Comparison of ENCODE assay signal across 10 cellular contexts in genomic region chr10:103448751-103449150, GRCh38. TPM values are rescaled to one million over a fixed set of nuclear protein-coding genes. Genes with fewer than 3 reads are reported as not detected.
DNase-seq lines count a peak whose midpoint lies in the region; ATAC-seq and TF ChIP-seq lines count a peak whose summit lies in the region.
"Had no signal": no experiment of that assay in that cellular context is flagged by ENCODE, and none has a peak within 500 bp of the region (broad histone marks: within the 10 kb centered on the region; RNA-seq: fewer than 3 reads in every experiment).

No MANE protein-coding gene starts in this region.

- no peak for TF ChIP-seq CTCF in gastroesophageal sphincter (IDR thresholded peaks at IDR 0.05)

- no peaks in the 10 kb centered on the region for H4K20me1 ChIP-seq in GM23248 (ENCODE audit: insufficient read depth)

- CTCF ChIA-PET in activated CD4-positive, alpha-beta memory T cell treated with anti-CD3 and anti-CD28 coated beads, Interleukin-2, amount 10 ng/mL, durations not matched to agents 7 days and 5 days (lab: Charles Lee) = interaction anchor here (0.8 to 1.7 kb wide), 3 partner anchors 12 to 37 kb away, joined by 3 to 4 read pairs (median 3); no protein-coding TSS in a partner anchor

- peaks cover 79% of the 10 kb centered on the region for H3K36me3 Mint-ChIP-seq in activated CD4-positive, alpha-beta memory T cell treated with anti-CD3 and anti-CD28 coated beads, Interleukin-2, amount 10 ng/mL, durations not matched to agents 7 days and 5 days (ENCODE audit: low read depth)

- peaks cover 70% of the 10 kb centered on the region for H3K4me1 Mint-ChIP-seq in activated CD4-positive, alpha-beta memory T cell treated with anti-CD3 and anti-CD28 coated beads, Interleukin-2, amount 10 ng/mL, durations not matched to agents 7 days and 5 days

- no peaks in the 10 kb centered on the region for H3K27me3 ChIP-seq in GM23248 (replicated peaks; ENCODE audit: insufficient read depth)
- no peaks in the 10 kb centered on the region for H3K27me3 ChIP-seq in gastroesophageal sphincter

- no peak overlapping the region for H2AFZ ChIP-seq in GM23248

- H3F3A ChIP-seq in GM23248 (ENCODE audit: insufficient read depth) = peaks cover 57% of the 10 kb centered on the region

- H3K9me2 ChIP-seq in GM23248 (ENCODE audit: insufficient read depth) = no peaks in the 10 kb centered on the region

- peak overlapping the region; percentile 95 for H3K27ac Mint-ChIP-seq in activated CD4-positive, alpha-beta memory T cell treated with anti-CD3 and anti-CD28 coated beads, Interleukin-2, amount 10 ng/mL, durations not matched to agents 7 days and 5 days

- peak overlapping the region; percentile 91 for H3K4me2 ChIP-seq in GM23248 (ENCODE audit: unreplicated experiment)

- TF ChIP-seq POLR2A in gastroesophageal sphincter (IDR thresholded peaks at IDR 0.05) = no peak

- no peaks in the 10 kb centered on the region for H3K9me3 ChIP-seq in GM23248 (ENCODE audit: low read depth)
- no peaks in the 10 kb centered on the region for H3K9me3 ChIP-seq in gastroesophageal sphincter

- POLR2A ChIA-PET in activated CD4-positive, alpha-beta memory T cell treated with anti-CD3 and anti-CD28 coated beads, Interleukin-2, amount 10 ng/mL, durations not matched to agents 7 days and 5 days (lab: Charles Lee) = interaction anchor here (6.6 kb wide), 1 partner anchor 23 kb away, joined by 87 read pairs; no protein-coding TSS in a partner anchor

- H3K4me3 ChIP-seq in GM23248 (peak overlapping the region; percentile 90), gastroesophageal sphincter (peak overlapping the region in 1 of 2 donors; percentile 76), skin epidermis (no peak overlapping the region)

- H3K79me2 ChIP-seq in GM23248 (ENCODE audit: insufficient read depth) = peaks cover 62% of the 10 kb centered on the region

- H3K36me3 ChIP-seq in GM23248 (ENCODE audit: low read depth) (peaks cover 39% of the 10 kb centered on the region), gastroesophageal sphincter (peaks cover 0 to 67% of the 10 kb centered on the region in 2 donors)

- no peak for TF ChIP-seq EP300 in gastroesophageal sphincter (IDR thresholded peaks at IDR 0.05)

- H3K4me1 ChIP-seq in GM23248 (ENCODE audit: insufficient read depth) = peaks cover 55% of the 10 kb centered on the region
- peaks cover 0 to 93% (median 62%) of the 10 kb centered on the region in 3 donors for H3K4me1 ChIP-seq in gastroesophageal sphincter

- H3K27ac ChIP-seq in GM23248 (peak overlapping the region; percentile 88), gastroesophageal sphincter (peak overlapping the region in 3 of 4 donors; percentile 90 to 91 (median 90)), skin epidermis (peak overlapping the region in 14 of 21 experiments; percentile 12 to 96 (median 72))

- no peaks in the 10 kb centered on the region for H3K27me3 Mint-ChIP-seq in activated CD4-positive, alpha-beta memory T cell treated with anti-CD3 and anti-CD28 coated beads, Interleukin-2, amount 10 ng/mL, durations not matched to agents 7 days and 5 days

- ATAC-seq in gastroesophageal sphincter (peak; percentile 61), GM21529 (IDR thresholded peaks at IDR 0.05; ENCODE audit: unreplicated experiment) (no peak)

- DNase-seq in GM23248 (peak; percentile 97), NCI-H1105 (lab: John Stamatoyannopoulos, UW) (no peak), NCI-H1092 (lab: John Stamatoyannopoulos, UW) (no peak)
- DNase-seq in activated CD4-positive, alpha-beta memory T cell treated with anti-CD3 and anti-CD28 coated beads, Interleukin-2, amount 10 ng/mL, durations not matched to agents 7 days and 5 days = no peak
- DNase-seq in activated effector memory CD4-positive, alpha-beta T cell treated with anti-CD3 and anti-CD28 coated beads, Interleukin-2, amount 50 U/mL, for 16 hours = no peak
- DNase-seq: stimulated activated CD4-positive, alpha-beta T cell treated with anti-CD3 and anti-CD28 coated beads, Interleukin-4, amount 100 ng/mL, for 24 hours had no signal

- in situ Hi-C loops in GM23248 (cut with MboI) = no loop called here

- WGBS in GM23248 (ENCODE audit: low coverage in 1 of 2, low lambda C conversion rate in 2 of 2, missing lambda C conversion rate in 2 of 2), 2 experiments = 0% methylated on average over 1 of the region's 1 CpG
- 8 to 33% methylated on average over 1 of the region's 1 CpG for WGBS in gastroesophageal sphincter (ENCODE audit: low coverage in 1 of 2), 2 donors

- H3K4me3 Mint-ChIP-seq in activated CD4-positive, alpha-beta memory T cell treated with anti-CD3 and anti-CD28 coated beads, Interleukin-2, amount 10 ng/mL, durations not matched to agents 7 days and 5 days = peak overlapping the region; percentile 96

- H3K9me3 Mint-ChIP-seq in activated CD4-positive, alpha-beta memory T cell treated with anti-CD3 and anti-CD28 coated beads, Interleukin-2, amount 10 ng/mL, durations not matched to agents 7 days and 5 days = no peaks in the 10 kb centered on the region

- peak overlapping the region; percentile 92 for H3K9ac ChIP-seq in GM23248

RNA-seq across cellular contexts. Expression of gene CALHM2, which starts 3.4 kb away (rescaled TPM):
- total RNA-seq in GM23248 (2014; rRNA removed; shearing (Covaris generic)) = 62.6 and 74.3 TPM in 2 replicates
- 78.6 and 80.0 TPM in 2 replicates for polyA plus RNA-seq in GM23248 (2016; fragmentation: Nextera tagmentation; extraction: Ambion mirVana)
- total RNA-seq in activated CD4-positive, alpha-beta memory T cell treated with anti-CD3 and anti-CD28 coated beads, Interleukin-2, amount 10 ng/mL, durations not matched to agents 7 days and 5 days = 100 to 1,000 TPM; 135 to 138 TPM
- 10 to 100 TPM; 30.8 to 69.3 (median 49.6) TPM for total RNA-seq in gastroesophageal sphincter

RNA-seq across cellular contexts. Expression of gene CALHM1, which starts 9.9 kb away (rescaled TPM):
- total RNA-seq in GM23248 (2014; rRNA removed; shearing (Covaris generic)) = not detected in 2 replicates
- polyA plus RNA-seq in GM23248 (2016; fragmentation: Nextera tagmentation; extraction: Ambion mirVana) = 0.08 TPM in 1 of 2 replicates, not detected in the other
- under 1 TPM; 0.58 to 0.73 TPM for total RNA-seq in activated CD4-positive, alpha-beta memory T cell treated with anti-CD3 and anti-CD28 coated beads, Interleukin-2, amount 10 ng/mL, durations not matched to agents 7 days and 5 days
- total RNA-seq in gastroesophageal sphincter = not detected
- total RNA-seq: glomerular endothelial cell had no signal

RNA-seq across cellular contexts. Expression of gene CALHM3, which starts 30.3 kb away (rescaled TPM):
- total RNA-seq in GM23248 (2014; rRNA removed; shearing (Covaris generic)) = not detected in 2 replicates
- polyA plus RNA-seq in GM23248 (2016; fragmentation: Nextera tagmentation; extraction: Ambion mirVana) = not detected in 2 replicates
- under 1 TPM; 0.48 to 0.53 TPM for total RNA-seq in activated CD4-positive, alpha-beta memory T cell treated with anti-CD3 and anti-CD28 coated beads, Interleukin-2, amount 10 ng/mL, durations not matched to agents 7 days and 5 days
- not detected for total RNA-seq in gastroesophageal sphincter
- total RNA-seq: glomerular endothelial cell had no signal

RNA-seq across cellular contexts. Expression of gene NEURL1, which starts 44.8 kb away (rescaled TPM):
- 0.63 and 1.1 TPM in 2 replicates for total RNA-seq in GM23248 (2014; rRNA removed; shearing (Covaris generic))
- 1.5 TPM in 2 replicates for polyA plus RNA-seq in GM23248 (2016; fragmentation: Nextera tagmentation; extraction: Ambion mirVana)
- total RNA-seq in activated CD4-positive, alpha-beta memory T cell treated with anti-CD3 and anti-CD28 coated beads, Interleukin-2, amount 10 ng/mL, durations not matched to agents 7 days and 5 days = 1 to 10 TPM in 1 of 2 experiments, under 1 TPM in 1; 0.98 to 1.1 TPM
- total RNA-seq in gastroesophageal sphincter = under 1 TPM in 3 of 4 donors, not detected in 1; 0.15 to 0.27 (median 0.19) TPM

RNA-seq across cellular contexts. Expression of gene PDCD11, which starts 52.3 kb away (rescaled TPM):
- 25.2 and 26.6 TPM in 2 replicates for total RNA-seq in GM23248 (2014; rRNA removed; shearing (Covaris generic))
- 16.0 and 17.5 TPM in 2 replicates for polyA plus RNA-seq in GM23248 (2016; fragmentation: Nextera tagmentation; extraction: Ambion mirVana)
- total RNA-seq in activated CD4-positive, alpha-beta memory T cell treated with anti-CD3 and anti-CD28 coated beads, Interleukin-2, amount 10 ng/mL, durations not matched to agents 7 days and 5 days = 10 to 100 TPM; 38.9 to 39.6 TPM
- total RNA-seq in gastroesophageal sphincter = 10 to 100 TPM; 14.3 to 21.7 (median 17.6) TPM
